18 cellular contexts compared by ENCODE assay signal in genomic region chr15:31446546-31446945, GRCh38.
A peak's percentile ranks its signal among the peaks of the same experiment; 100 is the strongest.
DNase-seq lines count a peak whose midpoint lies in the region; TF ChIP-seq lines count a peak whose summit lies in the region.
"Had no signal": no experiment of that assay in that cellular context is flagged by ENCODE, and none has a peak within 500 bp of the region (broad histone marks: within the 10 kb centered on the region; RNA-seq: fewer than 3 reads in every experiment).

No MANE protein-coding gene starts in this region.

- no peak overlapping the region for H3K4me2 ChIP-seq in OCI-LY1 (ENCODE audit: low read length)
- H3K4me2 ChIP-seq: A549 had no signal

- no peak overlapping the region for H3K9ac ChIP-seq in OCI-LY1 (ENCODE audit: low read length)

- no peak for TF ChIP-seq CTCF in OCI-LY1 (IDR thresholded peaks at IDR 0.05; ENCODE audit: low read length)
- TF ChIP-seq CTCF in esophagus muscularis mucosa (IDR thresholded peaks at IDR 0.05), result no peak

- H3K9me2 ChIP-seq in OCI-LY1 (ENCODE audit: low read depth, low read length), result no peaks in the 10 kb centered on the region

- H3K36me3 ChIP-seq in OCI-LY1 (ENCODE audit: insufficient read depth, low read length) (no peaks in the 10 kb centered on the region), esophagus muscularis mucosa (no peaks in the 10 kb centered on the region)

- 92% methylated on average over 7 of the region's 7 CpGs for WGBS in esophagus muscularis mucosa

- TF ChIP-seq EP300 in esophagus muscularis mucosa (IDR thresholded peaks at IDR 0.05), result no peak

- H3K4me1 ChIP-seq in OCI-LY1 (ENCODE audit: insufficient read depth, low read length, severe bottlenecking), result peaks cover 73% of the 10 kb centered on the region
- H3K4me1 ChIP-seq in esophagus muscularis mucosa, result peaks cover 0 to 10% (median 7%) of the 10 kb centered on the region in 4 donors

- no peak for TF ChIP-seq POLR2A in esophagus muscularis mucosa (IDR thresholded peaks at IDR 0.05; ENCODE audit: low read depth)

- peaks cover 12% of the 10 kb centered on the region; the same call in 1 of the 2 replicates for H3F3A ChIP-seq in OCI-LY1 (ENCODE audit: insufficient read depth, low read length)

- no peak overlapping the region for H2AFZ ChIP-seq in OCI-LY1 (ENCODE audit: low read length)

- H4K20me1 ChIP-seq in OCI-LY1 (ENCODE audit: insufficient read depth, low read length), result no peaks in the 10 kb centered on the region

- H3K27me3 ChIP-seq in OCI-LY1 (ENCODE audit: insufficient read depth, low read length) (no peaks in the 10 kb centered on the region), esophagus muscularis mucosa (no peaks in the 10 kb centered on the region)

- intact Hi-C loops in esophagus muscularis mucosa (cut with DNase I) (loop anchor here (10.0 kb wide), 1 partner anchor 52 kb away; no protein-coding TSS in a partner anchor), posterior vena cava (cut with DNase I) (no loop called here)

- H3K4me3 ChIP-seq in OCI-LY1 (ENCODE audit: low read depth, low read length, poor library complexity, severe bottlenecking) (no peak overlapping the region), esophagus muscularis mucosa (no peak overlapping the region)
- H3K4me3 ChIP-seq: A549 had no signal

- no peaks in the 10 kb centered on the region for H3K79me2 ChIP-seq in OCI-LY1 (ENCODE audit: insufficient read depth, low read length)

- H3K9me3 ChIP-seq in OCI-LY1 (ENCODE audit: low read length), result no peaks in the 10 kb centered on the region
- H3K9me3 ChIP-seq in esophagus muscularis mucosa, result peaks cover 0 to 7% (median 2%) of the 10 kb centered on the region in 4 donors
- H3K9me3 ChIP-seq: A549 had no signal

- H3K27ac ChIP-seq in OCI-LY1 (ENCODE audit: low read depth, low read length, poor library complexity, severe bottlenecking) (peak overlapping the region; percentile 46), esophagus muscularis mucosa (replicated peaks in 1 of 4) (no peak overlapping the region)
- H3K27ac ChIP-seq: 22Rv1, A549, C4-2B had no signal

- DNase-seq in NCI-H1694 treated with DMSO at 0.1 percent for 48 hours (lab: John Stamatoyannopoulos, UW) (peak; percentile 7), NCI-H1694 (lab: John Stamatoyannopoulos, UW) (no peak), esophagus muscularis mucosa (ENCODE audit: extremely low spot score) (peak; percentile 57), posterior vena cava (ENCODE audit: low spot score) (peak; percentile 34)
- DNase-seq in activated CD4-positive, alpha-beta T cell treated with anti-CD3 and anti-CD28 coated beads, Interleukin-2, amount 50 U/mL, for 1 hour, result no peak
- DNase-seq in activated effector memory CD4-positive, alpha-beta T cell treated with Interleukin-2 at 50 U/mL for 16 hours, result no peak
- DNase-seq: AML-193; CD4-positive, alpha-beta T cell; DMS153; DMS79; GDM1; GOT3; H7; HFFc6 had no signal

Comparison
In these comparisons a context has a peak if more than half of its experiments do, and no peak if none do; other contexts are left out.
1. DNase-seq: peak in NCI-H1694 treated with DMSO at 0.1 percent for 48 hours (single experiment), esophagus muscularis mucosa (single experiment) and posterior vena cava (single experiment); none in NCI-H1694 (single experiment), activated CD4-positive, alpha-beta T cell treated with anti-CD3 and anti-CD28 coated beads, Interleukin-2, amount 50 U/mL, for 1 hour (single experiment) and activated effector memory CD4-positive, alpha-beta T cell treated with Interleukin-2 at 50 U/mL for 16 hours (single experiment).